Comparison of ENCODE assay signal across 22 cellular contexts in the genomic region with DNA sequence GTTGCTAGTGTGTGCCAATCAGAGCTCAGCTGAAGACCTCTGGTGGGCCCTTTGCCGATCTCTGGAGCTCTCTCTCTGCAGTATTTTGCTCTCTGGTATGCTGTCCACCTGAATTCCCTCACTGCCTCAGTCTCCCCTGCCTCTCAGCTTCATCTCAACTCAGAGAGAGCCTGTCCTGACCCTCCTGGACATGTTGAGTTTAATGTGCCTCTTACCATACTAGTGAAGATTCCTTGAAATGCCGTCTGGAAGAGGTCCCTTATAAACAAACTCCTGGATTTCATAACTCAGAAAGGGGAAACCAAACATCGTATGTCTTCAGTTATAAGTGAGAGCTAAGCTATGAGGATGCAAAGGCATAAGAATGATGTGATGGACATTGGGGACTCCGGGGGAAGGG.
"Had no signal": no experiment of that assay in that cellular context is flagged by ENCODE, and none has a peak within 500 bp of the region (broad histone marks: within the 10 kb centered on the region; RNA-seq: fewer than 3 reads in every experiment).

No MANE protein-coding gene starts in this region.

- H3K9me3 Mint-ChIP-seq: activated CD4-positive, alpha-beta memory T cell treated with anti-CD3 and anti-CD28 coated beads, Interleukin-2, amount 10 ng/mL, durations not matched to agents 7 days and 5 days; activated CD4-positive, alpha-beta T cell treated with anti-CD3 and anti-CD28 coated beads, Interleukin-2, amount 10 ng/mL, durations not matched to agents 24 days and 14 days; activated T-helper 1 cell treated with anti-CD3 and anti-CD28 coated beads, Interleukin-12 subunit alpha, Interleukin-12 subunit beta, Interleukin-2, Interleukin-4 antibody, amounts not matched to agents 30 ng/mL and 10 ng/mL and 1 ng/mL, durations not matched to agents 14 hours and 24 hours and 36 hours; natural killer cell; stimulated activated naive B cell treated with anti-CD40 and anti-IgM and Interleukin-4, amounts not matched to agents 10 μg/mL and 1 μg/mL and 100 μg/mL, for 72 hours had no signal

- H3K36me3 Mint-ChIP-seq: activated naive CD8-positive, alpha-beta T cell; natural killer cell; stimulated activated naive B cell treated with anti-CD40 and anti-IgM and Interleukin-4, amounts not matched to agents 10 μg/mL and 1 μg/mL and 100 μg/mL, for 72 hours had no signal

- ATAC-seq: activated CD4-positive, CD25-positive, alpha-beta regulatory T cell treated with anti-CD3 and anti-CD28 coated beads, Interleukin-2, amount 50 U/mL, for 24 hours; activated CD8-positive, alpha-beta memory T cell treated with anti-CD3 and anti-CD28 coated beads, Interleukin-2, amount 10 ng/mL, durations not matched to agents 7 days and 5 days; foreskin keratinocyte; left ventricle myocardium superior; natural killer cell; pancreas; sciatic nerve; stimulated activated naive B cell treated with anti-CD40 and anti-IgM and Interleukin-4, amounts not matched to agents 10 μg/mL and 1 μg/mL and 100 μg/mL, for 72 hours had no signal

- H3K27me3 Mint-ChIP-seq: activated CD4-positive, alpha-beta memory T cell treated with anti-CD3 and anti-CD28 coated beads, Interleukin-2, amount 10 ng/mL, durations not matched to agents 7 days and 5 days; activated CD4-positive, alpha-beta T cell treated with anti-CD3 and anti-CD28 coated beads, Interleukin-2, amount 10 ng/mL, durations not matched to agents 24 days and 14 days; activated CD8-positive, alpha-beta memory T cell treated with anti-CD3 and anti-CD28 coated beads, Interleukin-2, amount 10 ng/mL, durations not matched to agents 7 days and 5 days; activated naive CD8-positive, alpha-beta T cell; stimulated activated naive B cell treated with anti-CD40 and anti-IgM and Interleukin-4, amounts not matched to agents 10 μg/mL and 1 μg/mL and 100 μg/mL, for 72 hours had no signal

- H3K27me3 ChIP-seq: esophagus muscularis mucosa, foreskin keratinocyte, pancreas, upper lobe of left lung had no signal

- DNase-seq: activated CD4-positive, alpha-beta memory T cell treated with anti-CD3 and anti-CD28 coated beads, Interleukin-2, amount 10 ng/mL, durations not matched to agents 7 days and 5 days; activated CD4-positive, alpha-beta T cell treated with anti-CD3 and anti-CD28 coated beads, Interleukin-2, amount 10 ng/mL, durations not matched to agents 24 days and 14 days; activated CD8-positive, alpha-beta memory T cell treated with anti-CD3 and anti-CD28 coated beads, Interleukin-2, amount 10 ng/mL, durations not matched to agents 7 days and 5 days; central memory CD4-positive, alpha-beta T cell; foreskin keratinocyte; left ventricle myocardium superior; mammary epithelial cell; midbrain; natural killer cell; pancreas; SK-N-SH; stimulated activated CD4-positive, alpha-beta T cell treated with anti-CD3 and anti-CD28 coated beads, Interleukin-15, amount 100 ng/mL, for 24 hours; stimulated activated naive B cell treated with anti-CD40 and anti-IgM and Interleukin-4, amounts not matched to agents 10 μg/mL and 1 μg/mL and 100 μg/mL, for 72 hours; upper lobe of left lung had no signal

- H3K4me3 Mint-ChIP-seq: activated CD4-positive, alpha-beta memory T cell treated with anti-CD3 and anti-CD28 coated beads, Interleukin-2, amount 10 ng/mL, durations not matched to agents 7 days and 5 days; activated CD4-positive, alpha-beta T cell treated with anti-CD3 and anti-CD28 coated beads, Interleukin-2, amount 10 ng/mL, durations not matched to agents 24 days and 14 days; activated CD8-positive, alpha-beta memory T cell treated with anti-CD3 and anti-CD28 coated beads, Interleukin-2, amount 10 ng/mL, durations not matched to agents 7 days and 5 days; activated naive CD8-positive, alpha-beta T cell; activated T-helper 1 cell treated with anti-CD3 and anti-CD28 coated beads, Interleukin-12 subunit alpha, Interleukin-12 subunit beta, Interleukin-2, Interleukin-4 antibody, amounts not matched to agents 30 ng/mL and 10 ng/mL and 1 ng/mL, durations not matched to agents 14 hours and 24 hours and 36 hours; natural killer cell; stimulated activated naive B cell treated with anti-CD40 and anti-IgM and Interleukin-4, amounts not matched to agents 10 μg/mL and 1 μg/mL and 100 μg/mL, for 72 hours had no signal

- H3K27ac ChIP-seq: esophagus muscularis mucosa, foreskin keratinocyte, pancreas, thoracic aorta, upper lobe of left lung, VCaP had no signal

- H3K36me3 ChIP-seq: esophagus muscularis mucosa, pancreas, thoracic aorta, upper lobe of left lung had no signal

- H3K9me3 ChIP-seq: esophagus muscularis mucosa, pancreas, SK-N-SH, thoracic aorta, upper lobe of left lung had no signal

- H3K4me3 ChIP-seq: esophagus muscularis mucosa, pancreas, smooth muscle cell, thoracic aorta, upper lobe of left lung had no signal

- H3K27ac Mint-ChIP-seq: activated CD4-positive, alpha-beta memory T cell treated with anti-CD3 and anti-CD28 coated beads, Interleukin-2, amount 10 ng/mL, durations not matched to agents 7 days and 5 days; activated CD4-positive, alpha-beta T cell treated with anti-CD3 and anti-CD28 coated beads, Interleukin-2, amount 10 ng/mL, durations not matched to agents 24 days and 14 days; activated CD8-positive, alpha-beta memory T cell treated with anti-CD3 and anti-CD28 coated beads, Interleukin-2, amount 10 ng/mL, durations not matched to agents 7 days and 5 days; activated naive CD8-positive, alpha-beta T cell; activated T-helper 1 cell treated with anti-CD3 and anti-CD28 coated beads, Interleukin-12 subunit alpha, Interleukin-12 subunit beta, Interleukin-2, Interleukin-4 antibody, amounts not matched to agents 30 ng/mL and 10 ng/mL and 1 ng/mL, durations not matched to agents 14 hours and 24 hours and 36 hours; natural killer cell; stimulated activated naive B cell treated with anti-CD40 and anti-IgM and Interleukin-4, amounts not matched to agents 10 μg/mL and 1 μg/mL and 100 μg/mL, for 72 hours had no signal
